In the genomic region with DNA sequence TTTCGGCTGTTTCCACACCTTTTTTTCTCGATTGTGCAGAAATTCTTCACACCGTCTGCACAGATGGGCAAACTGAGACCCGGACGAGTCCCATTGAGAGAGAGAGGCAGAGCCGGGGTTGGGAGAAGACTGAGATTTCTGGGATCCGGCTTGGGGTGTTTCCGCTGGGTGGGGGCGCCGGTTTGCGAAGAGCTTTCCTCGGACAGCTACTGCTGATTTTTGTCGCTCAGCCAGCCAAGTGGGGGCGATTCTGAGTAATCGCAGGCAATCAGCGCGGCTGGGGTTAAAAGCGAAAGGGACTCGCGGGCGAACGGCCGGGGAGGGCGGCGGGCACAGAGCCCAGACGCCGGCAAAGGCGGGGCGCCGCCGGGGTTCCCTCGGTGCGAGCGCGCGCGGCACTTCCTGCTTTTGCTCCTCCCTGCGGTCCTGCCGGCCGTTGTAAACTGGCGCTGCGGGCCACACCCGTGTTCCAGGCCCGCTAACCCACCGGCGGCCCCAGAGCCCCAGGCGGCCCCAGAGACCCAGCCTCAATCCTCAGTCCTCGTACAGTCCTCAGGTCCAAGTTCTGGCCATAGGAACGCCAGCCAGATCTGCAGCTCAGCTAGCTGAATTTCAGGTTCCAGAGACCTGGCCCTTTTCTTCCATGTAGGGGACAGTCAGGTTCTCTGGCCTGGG, we compare ENCODE assay signal across 8 cellular contexts. TPM values are rescaled to one million over a fixed set of nuclear protein-coding genes. Genes with fewer than 3 reads are reported as not detected.
DNase-seq lines count a peak whose midpoint lies in the region; ATAC-seq and TF ChIP-seq lines count a peak whose summit lies in the region.

No MANE protein-coding gene starts in this region.

- DNase-seq in AG10803 (ENCODE audit: low read depth) (peak; percentile 87), NCI-H2227 treated with DMSO at 0.1 percent for 48 hours (lab: John Stamatoyannopoulos, UW) (peak; percentile 81), cerebellum (ENCODE audit: low spot score) (peak; percentile 89), kidney glomerular epithelial cell (lab: John Stamatoyannopoulos, UW) (peak; percentile 83)
- DNase-seq in activated CD4-positive, alpha-beta T cell treated with anti-CD3 and anti-CD28 coated beads for 1 hour: peak; percentile 68
- DNase-seq in stimulated activated CD4-positive, alpha-beta T cell treated with anti-CD3 and anti-CD28 coated beads, Interleukin-15, amount 100 ng/mL, for 24 hours: peak; percentile 90

- ATAC-seq in GM18909 (IDR thresholded peaks at IDR 0.05; ENCODE audit: poor library complexity, unreplicated experiment): peak; percentile 84
- ATAC-seq in HG03135 (IDR thresholded peaks at IDR 0.05; ENCODE audit: unreplicated experiment): peak; percentile 84

- peak; percentile 6; the same call in 1 of the 2 replicates for TF ChIP-seq CTCF in AG10803 (conservative IDR thresholded peaks at IDR 0.05; ENCODE audit: low read length)

- H3K4me3 ChIP-seq in AG10803 (ENCODE audit: low read length): peak overlapping the region; percentile 58

RNA-seq across cellular contexts. Expression of a gene that starts 32.4 kb away (rescaled TPM):
- 51.2 TPM for total RNA-seq in cerebellum

Comparison
In these comparisons a context has a peak if more than half of its experiments do, and no peak if none do; other contexts are left out.
1. Peak in every context shown above with its lines: DNase-seq, ATAC-seq and H3K4me3 ChIP-seq.